ENCODE assay signal across 15 cellular contexts in genomic region chr4:10296730-10297129, GRCh38.
DNase-seq lines count a peak whose midpoint lies in the region; ATAC-seq and TF ChIP-seq lines count a peak whose summit lies in the region.
"Had no signal": no experiment of that assay in that cellular context is flagged by ENCODE, and none has a peak within 500 bp of the region (broad histone marks: within the 10 kb centered on the region; RNA-seq: fewer than 3 reads in every experiment).

No MANE protein-coding gene starts in this region.

- H3K4me1 ChIP-seq in heart left ventricle = peaks cover 0 to 10% (median 1%) of the 10 kb centered on the region in 12 donors
- H3K4me1 ChIP-seq: right lobe of liver, SJSA1 had no signal

- peak overlapping the region; percentile 88 for H3K27ac ChIP-seq in WERI-Rb-1
- peak overlapping the region in 2 of 12 donors; percentile 10 to 55 for H3K27ac ChIP-seq in heart left ventricle
- H3K27ac ChIP-seq: right lobe of liver, SJSA1 had no signal

- H3K36me3 ChIP-seq in WERI-Rb-1 (no peaks in the 10 kb centered on the region), heart left ventricle (no peaks in the 10 kb centered on the region)
- H3K36me3 ChIP-seq: right lobe of liver, SJSA1 had no signal

- H3K27me3 ChIP-seq in WERI-Rb-1 (ENCODE audit: insufficient read depth, low read depth, severe bottlenecking) (no peaks in the 10 kb centered on the region), heart left ventricle (no peaks in the 10 kb centered on the region)
- H3K27me3 ChIP-seq: right lobe of liver, SJSA1 had no signal

- TF ChIP-seq CTCF in WERI-Rb-1 (IDR thresholded peaks at IDR 0.05; ENCODE audit: low read depth, low read length) (no peak), heart left ventricle (IDR thresholded peaks at IDR 0.05) (no peak)

- no peaks in the 10 kb centered on the region for H3K9me3 ChIP-seq in WERI-Rb-1 (ENCODE audit: severe bottlenecking)
- no peaks in the 10 kb centered on the region for H3K9me3 ChIP-seq in heart left ventricle
- H3K9me3 ChIP-seq: right lobe of liver, SJSA1 had no signal

- H3K4me3 ChIP-seq in WERI-Rb-1 (ENCODE audit: low read depth, low read length) (peak overlapping the region; percentile 25), heart left ventricle (no peak overlapping the region)
- H3K4me3 ChIP-seq: right lobe of liver, SJSA1 had no signal

- 25 to 30% (median 26%) methylated on average over 3 of the region's 3 CpGs for WGBS in heart left ventricle, 4 donors

- TF ChIP-seq POLR2A in heart left ventricle (IDR thresholded peaks at IDR 0.05) = no peak

- intact Hi-C loops in heart left ventricle (cut with DNase I) = no loop called here

- ATAC-seq in heart left ventricle (peak in 3 of 4 donors; percentile 77 to 86 (median 81)), GM21515 (IDR thresholded peaks at IDR 0.05; ENCODE audit: unreplicated experiment) (no peak), GM19351 (IDR thresholded peaks at IDR 0.05; ENCODE audit: unreplicated experiment) (no peak), GM21576 (IDR thresholded peaks at IDR 0.05; ENCODE audit: unreplicated experiment) (no peak)
- ATAC-seq: left lobe of liver, right lobe of liver had no signal

- peak; percentile 22 for DNase-seq in GM03348 (ENCODE audit: low spot score)
- peak; percentile 80 for DNase-seq in WERI-Rb-1
- DNase-seq in heart left ventricle = peak in 1 of 5 donors; percentile 9
- DNase-seq in putamen (ENCODE audit: low spot score) = peak; percentile 95
- no peak for DNase-seq in Kasumi-1 (lab: John Stamatoyannopoulos, UW)
- DNase-seq: activated CD4-positive, alpha-beta T cell treated with anti-CD3 and anti-CD28 coated beads, Interleukin-2, amount 10 ng/mL, durations not matched to agents 24 days and 14 days; COR-L47; KG1; NCI-H446; right lobe of liver had no signal

Comparison
In these comparisons a context has a peak if more than half of its experiments do, and no peak if none do; other contexts are left out.
1. DNase-seq: peak in GM03348 (single experiment), WERI-Rb-1 (single experiment) and putamen (single experiment); none in Kasumi-1 (0 of 2).
2. ATAC-seq: peak in heart left ventricle (3 of 4); none in GM21515 (single experiment), GM19351 (single experiment) and GM21576 (single experiment).